In genomic region chr10:77602913-77603528, GRCh38 we compare ENCODE assay signal across 8 cellular contexts. TPM values are rescaled to one million over a fixed set of nuclear protein-coding genes. Genes with fewer than 3 reads are reported as not detected.
A peak's percentile ranks its signal among the peaks of the same experiment; 100 is the strongest.
DNase-seq lines count a peak whose midpoint lies in the region; ATAC-seq and TF ChIP-seq lines count a peak whose summit lies in the region.
"Had no signal": no experiment of that assay in that cellular context is flagged by ENCODE, and none has a peak within 500 bp of the region (broad histone marks: within the 10 kb centered on the region; RNA-seq: fewer than 3 reads in every experiment).

No MANE protein-coding gene starts in this region.

- peak; percentile 33 for DNase-seq in GM23248
- DNase-seq in PC-9: no peak
- DNase-seq in gastrocnemius medialis: no peak
- DNase-seq in midbrain (lab: John Stamatoyannopoulos, UW): no peak
- DNase-seq in tibial nerve (ENCODE audit: low spot score in 2 of 2): no peak

- TF ChIP-seq POLR2A in gastroesophageal sphincter (IDR thresholded peaks at IDR 0.05) (no peak), gastrocnemius medialis (IDR thresholded peaks at IDR 0.05) (no peak), tibial nerve (IDR thresholded peaks at IDR 0.05) (no peak)

- H3F3A ChIP-seq in GM23248 (ENCODE audit: insufficient read depth) (no peaks in the 10 kb centered on the region), PC-9 (ENCODE audit: insufficient read depth, low read depth) (no peaks in the 10 kb centered on the region; the same call in 1 of the 2 replicates)

- H3K9me3 ChIP-seq in GM23248 (ENCODE audit: low read depth) (no peaks in the 10 kb centered on the region), PC-9 (ENCODE audit: insufficient read depth, low read depth) (no peaks in the 10 kb centered on the region), gastroesophageal sphincter (no peaks in the 10 kb centered on the region), gastrocnemius medialis (no peaks in the 10 kb centered on the region), tibial nerve (no peaks in the 10 kb centered on the region)

- in situ Hi-C loops in GM23248 (cut with MboI) (no loop called here), gastrocnemius medialis (cut with MboI; ENCODE audit: low sequenced_read_pairs in 4 of 4) (no loop called here)

- H3K27me3 ChIP-seq in GM23248 (replicated peaks; ENCODE audit: insufficient read depth) (no peaks in the 10 kb centered on the region), PC-9 (ENCODE audit: insufficient read depth, low read depth) (no peaks in the 10 kb centered on the region), gastroesophageal sphincter (no peaks in the 10 kb centered on the region), gastrocnemius medialis (no peaks in the 10 kb centered on the region), tibial nerve (no peaks in the 10 kb centered on the region)

- H3K9ac ChIP-seq in GM23248: no peak overlapping the region

- no peaks in the 10 kb centered on the region for H3K9me2 ChIP-seq in GM23248 (ENCODE audit: insufficient read depth)
- no peaks in the 10 kb centered on the region for H3K9me2 ChIP-seq in PC-9 (ENCODE audit: insufficient read depth)

- peak; percentile 20 for ATAC-seq in gastroesophageal sphincter
- no peak for ATAC-seq in gastrocnemius medialis
- ATAC-seq in GM21526 (IDR thresholded peaks at IDR 0.05; ENCODE audit: low FRiP score, unreplicated experiment): no peak

- TF ChIP-seq EP300 in gastroesophageal sphincter (IDR thresholded peaks at IDR 0.05) (no peak), tibial nerve (IDR thresholded peaks at IDR 0.05) (no peak)

- H3K27ac ChIP-seq in GM23248: no peak overlapping the region
- H3K27ac ChIP-seq in PC-9: no peak overlapping the region
- H3K27ac ChIP-seq in gastroesophageal sphincter: peak overlapping the region in 3 of 4 donors; percentile 5 to 59 (median 31)
- H3K27ac ChIP-seq in gastrocnemius medialis: peak overlapping the region; percentile 72 to 85 (median 80)
- H3K27ac ChIP-seq in tibial nerve: no peak overlapping the region

- H3K79me2 ChIP-seq in GM23248 (ENCODE audit: insufficient read depth) (peaks cover 26% of the 10 kb centered on the region), PC-9 (ENCODE audit: low read depth) (no peaks in the 10 kb centered on the region)

- 24 to 33% methylated on average over 7 of the region's 7 CpGs for WGBS in GM23248 (ENCODE audit: low coverage in 1 of 2, low lambda C conversion rate in 2 of 2, missing lambda C conversion rate in 2 of 2), 2 experiments
- WGBS in gastroesophageal sphincter (ENCODE audit: low coverage in 1 of 2), 2 donors: 8 to 24% methylated on average over 2 to 7 of the region's 7 CpGs
- 17 to 20% methylated on average over 6 to 7 of the region's 7 CpGs for WGBS in tibial nerve, 2 donors

- TF ChIP-seq CTCF in PC-9 (conservative IDR thresholded peaks at IDR 0.05) (no peak), gastroesophageal sphincter (IDR thresholded peaks at IDR 0.05) (no peak), gastrocnemius medialis (IDR thresholded peaks at IDR 0.05 in 4 of 5, conservative IDR thresholded peaks at IDR 0.05 in 1 of 5) (no peak), tibial nerve (IDR thresholded peaks at IDR 0.05) (no peak)

- no peaks in the 10 kb centered on the region for H3K36me3 ChIP-seq in GM23248 (ENCODE audit: low read depth)
- no peaks in the 10 kb centered on the region for H3K36me3 ChIP-seq in PC-9 (ENCODE audit: low read depth)
- H3K36me3 ChIP-seq in gastroesophageal sphincter: no peaks in the 10 kb centered on the region
- no peaks in the 10 kb centered on the region for H3K36me3 ChIP-seq in gastrocnemius medialis
- H3K36me3 ChIP-seq in tibial nerve: no peaks in the 10 kb centered on the region

- POLR2A ChIA-PET in PC-9 (lab: Charles Lee; ENCODE audit: unreplicated experiment): no interaction called here

- CTCF ChIA-PET in PC-9 (lab: Charles Lee): no interaction called here

- H3K4me2 ChIP-seq in GM23248 (ENCODE audit: unreplicated experiment): peak overlapping the region; percentile 27
- peak overlapping the region; percentile 10; the same call in 1 of the 2 replicates for H3K4me2 ChIP-seq in PC-9
- H3K4me2 ChIP-seq: smooth muscle cell had no signal

- H4K20me1 ChIP-seq in GM23248 (ENCODE audit: insufficient read depth) (no peaks in the 10 kb centered on the region), PC-9 (ENCODE audit: insufficient read depth) (no peaks in the 10 kb centered on the region)

- no peak overlapping the region for H2AFZ ChIP-seq in GM23248
- H2AFZ ChIP-seq in PC-9: no peak overlapping the region

- H3K4me3 ChIP-seq in GM23248 (no peak overlapping the region), PC-9 (no peak overlapping the region), gastroesophageal sphincter (no peak overlapping the region), gastrocnemius medialis (no peak overlapping the region), tibial nerve (no peak overlapping the region)
- H3K4me3 ChIP-seq: smooth muscle cell had no signal

- no TSS peak for BruUV-seq in PC-9 (replicated peaks; lab: Mats Ljungman, UMichigan)

- intact Hi-C loops in PC-9 (cut with micrococcal nuclease; ENCODE audit: unreplicated experiment) (loop anchor here (2.0 kb wide), 1 partner anchor 16 kb away; no protein-coding TSS in a partner anchor), gastrocnemius medialis (cut with DNase I; ENCODE audit: low total_unique reads) (no loop called here)

- peaks cover 19% of the 10 kb centered on the region for H3K4me1 ChIP-seq in GM23248 (ENCODE audit: insufficient read depth)
- H3K4me1 ChIP-seq in PC-9 (replicated peaks; ENCODE audit: insufficient read depth): peaks cover 43% of the 10 kb centered on the region
- peaks cover 0 to 93% (median 20%) of the 10 kb centered on the region in 3 donors for H3K4me1 ChIP-seq in gastroesophageal sphincter
- H3K4me1 ChIP-seq in gastrocnemius medialis: peaks cover 32 to 51% of the 10 kb centered on the region in 2 donors
- peaks cover 0 to 15% (median 2%) of the 10 kb centered on the region in 4 donors for H3K4me1 ChIP-seq in tibial nerve

RNA-seq across cellular contexts. Expression of gene KCNMA1, which starts 34.6 kb away (rescaled TPM):
- total RNA-seq in GM23248 (2014; rRNA removed; shearing (Covaris generic)): 14.2 and 18.6 TPM in 2 replicates
- 24.8 and 25.1 TPM in 2 replicates for polyA plus RNA-seq in GM23248 (2016; fragmentation: Nextera tagmentation; extraction: Ambion mirVana)
- 0.68 and 0.70 TPM in 2 replicates for total RNA-seq in PC-9 (2021)
- total RNA-seq in gastroesophageal sphincter: 100 to 1,000 TPM; 168 to 389 (median 323) TPM
- total RNA-seq in gastrocnemius medialis: 10 to 100 TPM; 66.8 to 96.5 (median 78.9) TPM
- 10 to 100 TPM; 10.2 to 19.9 (median 13.7) TPM for total RNA-seq in tibial nerve

Comparison
In these comparisons a context has a peak if more than half of its experiments do, and no peak if none do; other contexts are left out.
1. H3K27ac ChIP-seq: peak in gastroesophageal sphincter (3 of 4) and gastrocnemius medialis (4 of 4); none in GM23248 (single experiment), PC-9 (single experiment) and tibial nerve (0 of 4).